ENCODE assay signal across 9 cellular contexts in the genomic region with DNA sequence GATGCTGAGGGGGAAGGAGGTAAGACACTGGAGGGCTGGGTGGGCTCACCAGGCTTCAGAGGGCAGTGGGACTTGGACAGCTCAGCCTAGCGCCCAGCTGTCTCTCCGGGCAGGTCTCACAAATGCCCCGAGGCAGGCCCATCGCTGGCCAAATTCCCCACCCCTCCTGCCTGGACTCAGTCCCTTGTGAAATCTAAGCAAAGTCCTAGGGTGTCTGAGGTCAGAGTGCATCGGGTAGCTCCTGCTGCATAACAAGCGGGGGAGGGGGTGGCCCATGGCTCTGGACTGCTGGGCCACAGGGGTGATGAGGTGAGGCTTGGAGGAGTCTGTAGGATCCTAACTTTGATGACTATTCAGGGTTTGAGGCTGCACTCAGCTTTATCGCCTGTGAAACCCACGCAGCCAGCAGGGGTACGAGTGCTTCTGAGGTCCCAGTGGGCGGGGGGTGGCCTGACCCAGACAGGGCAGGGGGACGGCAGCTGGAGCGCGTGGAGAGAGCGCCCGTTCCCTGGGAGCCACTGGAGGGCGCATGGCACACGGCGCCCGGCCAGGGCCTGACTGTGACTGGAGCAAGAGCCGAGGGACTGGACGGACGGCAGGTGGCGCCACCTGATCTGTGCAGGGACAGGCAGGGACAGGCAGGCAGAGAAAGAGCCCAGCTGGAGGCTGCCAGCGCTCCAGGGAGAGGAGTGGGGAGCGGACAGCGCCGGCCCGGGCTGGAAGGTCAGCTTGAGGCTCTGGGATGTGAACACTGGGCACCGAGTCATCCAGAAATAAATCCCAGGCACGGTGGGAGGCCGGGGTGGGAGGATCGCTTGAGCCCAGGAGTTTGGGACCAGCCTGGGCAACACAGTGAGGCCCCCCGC. TPM values are rescaled to one million over a fixed set of nuclear protein-coding genes. Genes with fewer than 3 reads are reported as not detected.
DNase-seq lines count a peak whose midpoint lies in the region; ATAC-seq and TF ChIP-seq lines count a peak whose summit lies in the region.
"Had no signal": no experiment of that assay in that cellular context is flagged by ENCODE, and none has a peak within 500 bp of the region (broad histone marks: within the 10 kb centered on the region; RNA-seq: fewer than 3 reads in every experiment).

No MANE protein-coding gene starts in this region.

- intact Hi-C loops in Caco-2 (cut with micrococcal nuclease; ENCODE audit: unreplicated experiment) (loop anchor here (1.0 kb wide), 3 partner anchors 72 to 183 kb away; a partner anchor contains a TSS), lower lobe of right lung (cut with DNase I) (loop anchor here (5.0 kb wide), 1 partner anchor 69 kb away; no protein-coding TSS in a partner anchor)

- peak overlapping the region; percentile 58 for H3K27ac Mint-ChIP-seq in Caco-2 (ENCODE audit: unreplicated experiment)
- H3K27ac Mint-ChIP-seq: dendritic cell treated with granulocyte-macrophage colony-stimulating factor and Interleukin-4, amounts not matched to agents 40 ng/mL and 50 ng/mL, for 4 days had no signal

- H3K27ac ChIP-seq in lower lobe of right lung = no peak overlapping the region

- CTCF ChIA-PET in Caco-2 (lab: Charles Lee) = interaction anchor here (0.6 to 2.7 kb wide), 24 partner anchors 11 to 721 kb away, joined by 3 to 33 read pairs (median 6); partner anchors contain the start of genes COX19, CYP2W1, GPER1 and GPR146

- H3K36me3 Mint-ChIP-seq in Caco-2 (ENCODE audit: insufficient read depth, unreplicated experiment) = peaks cover 47% of the 10 kb centered on the region

- no peaks in the 10 kb centered on the region for H3K27me3 Mint-ChIP-seq in Caco-2 (ENCODE audit: insufficient read depth, unreplicated experiment)

- BruUV-seq in Caco-2 (replicated peaks; lab: Mats Ljungman, UMichigan) = no TSS peak

- H3K4me3 ChIP-seq in Caco-2 (ENCODE audit: low read depth, low read length) (no peak overlapping the region), lower lobe of right lung (no peak overlapping the region)

- H3K36me3 ChIP-seq in Caco-2 (ENCODE audit: control insufficient read depth, insufficient read depth, low read length) (peaks cover 2% of the 10 kb centered on the region; the same call in 1 of the 2 replicates), lower lobe of right lung (peaks cover 14% of the 10 kb centered on the region)

- ATAC-seq in GM21360 (IDR thresholded peaks at IDR 0.05; ENCODE audit: unreplicated experiment) (peak; percentile 86), lower lobe of right lung (peak; percentile 97)

- peak; percentile 98 for DNase-seq in Caco-2
- peak; percentile 79 for DNase-seq in HPDE6-E6E7 (ENCODE audit: extremely low spot score)
- DNase-seq in NCI-H82 treated with DMSO at 0.1 percent for 48 hours (lab: John Stamatoyannopoulos, UW; ENCODE audit: unreplicated experiment) = peak; percentile 91
- DNase-seq in activated CD4-positive, alpha-beta T cell treated with anti-CD3 and anti-CD28 coated beads, Interleukin-2, amount 50 U/mL, for 4 hours = peak; percentile 93 to 94
- peak; percentile 99 for DNase-seq in dermis blood vessel endothelial cell
- DNase-seq in lower lobe of right lung = peak; percentile 96
- DNase-seq in stimulated activated CD8-positive, alpha-beta memory T cell treated with anti-CD3 and anti-CD28 coated beads, Interleukin-12 subunit alpha, Interleukin-12 subunit beta, amount 100 ng/mL, for 24 hours (ENCODE audit: extremely low read depth) = peak; percentile 80

- H3K9me3 ChIP-seq in Caco-2 (no peaks in the 10 kb centered on the region), lower lobe of right lung (no peaks in the 10 kb centered on the region)

- H3K4me1 ChIP-seq in Caco-2 (peaks cover 13% of the 10 kb centered on the region), lower lobe of right lung (peaks cover 18% of the 10 kb centered on the region)

- H3K4me3 Mint-ChIP-seq in Caco-2 (ENCODE audit: unreplicated experiment) = peak overlapping the region; percentile 31
- H3K4me3 Mint-ChIP-seq: dendritic cell treated with granulocyte-macrophage colony-stimulating factor and Interleukin-4, amounts not matched to agents 40 ng/mL and 50 ng/mL, for 4 days had no signal

- H3K9me3 Mint-ChIP-seq in Caco-2 (ENCODE audit: unreplicated experiment) = no peaks in the 10 kb centered on the region
- H3K9me3 Mint-ChIP-seq: dendritic cell treated with granulocyte-macrophage colony-stimulating factor and Interleukin-4, amounts not matched to agents 40 ng/mL and 50 ng/mL, for 4 days had no signal

- no peaks in the 10 kb centered on the region for H3K27me3 ChIP-seq in Caco-2 (replicated peaks; ENCODE audit: control insufficient read depth, insufficient read depth, low read length)
- peaks cover 12% of the 10 kb centered on the region for H3K27me3 ChIP-seq in lower lobe of right lung (ENCODE audit: low read depth)

- peak; percentile 99 to 100 for TF ChIP-seq CTCF in Caco-2 (IDR thresholded peaks at IDR 0.05; ENCODE audit: insufficient read depth in 1 of 2, low read depth in 1 of 2, low read length in 1 of 2, severe bottlenecking in 1 of 2, unreplicated experiment in 1 of 2)
- peak; percentile 100 for TF ChIP-seq CTCF in lower lobe of right lung (IDR thresholded peaks at IDR 0.05)

- H3K4me1 Mint-ChIP-seq in Caco-2 (ENCODE audit: low read depth, unreplicated experiment) = no peaks in the 10 kb centered on the region

- POLR2A ChIA-PET in Caco-2 (lab: Charles Lee) = interaction anchor here (0.6 kb wide), 2 partner anchors 96 to 366 kb away, joined by 4 to 8 read pairs; no protein-coding TSS in a partner anchor

RNA-seq across cellular contexts. Expression of gene CYP2W1, which starts 10.0 kb away (rescaled TPM):
- total RNA-seq in Caco-2 (2022) = 24.0 and 25.1 TPM in 2 replicates
- not detected in 2 replicates for total RNA-seq in dermis blood vessel endothelial cell
- total RNA-seq in lower lobe of right lung = not detected

RNA-seq across cellular contexts. Expression of gene COX19, which starts 17.6 kb away (rescaled TPM):
- 24.8 and 25.6 TPM in 2 replicates for total RNA-seq in Caco-2 (2022)
- total RNA-seq in dermis blood vessel endothelial cell = 7.2 and 12.4 TPM in 2 replicates
- total RNA-seq in lower lobe of right lung = 12.9 TPM

RNA-seq across cellular contexts. Expression of gene ADAP1, which starts 38.5 kb away (rescaled TPM):
- total RNA-seq in Caco-2 (2022) (65.6 and 77.6 TPM in 2 replicates), dermis blood vessel endothelial cell (1.7 and 2.9 TPM in 2 replicates), lower lobe of right lung (33.9 TPM)

RNA-seq across cellular contexts. Expression of gene GPR146, which starts 51.4 kb away (rescaled TPM):
- total RNA-seq in Caco-2 (2022) (1.8 and 3.0 TPM in 2 replicates), dermis blood vessel endothelial cell (64.5 and 69.9 TPM in 2 replicates), lower lobe of right lung (44.8 TPM)

Comparison
In these comparisons a context has a peak if more than half of its experiments do, and no peak if none do; other contexts are left out.
1. RNA of gene CYP2W1, which starts 10.0 kb away (total RNA-seq): 24.0 to 25.1 TPM in Caco-2; not detected in dermis blood vessel endothelial cell and not detected in lower lobe of right lung (single experiment); every median in the first group is over 10 times any median in the second.
2. Peak in every context shown above with its lines, with median percentiles within 50 percentile points of each other: DNase-seq.